9 cellular contexts compared by ENCODE assay signal in genomic region chr6:56713285-56713684, GRCh38.
DNase-seq lines count a peak whose midpoint lies in the region; FAIRE-seq and TF ChIP-seq lines count a peak whose summit lies in the region.
"Had no signal": no experiment of that assay in that cellular context is flagged by ENCODE, and none has a peak within 500 bp of the region (broad histone marks: within the 10 kb centered on the region; RNA-seq: fewer than 3 reads in every experiment).

No MANE protein-coding gene starts in this region.

- H3K4me1 Mint-ChIP-seq in type B pancreatic cell (ENCODE audit: unreplicated experiment) = peaks cover 20% of the 10 kb centered on the region

- FAIRE-seq in keratinocyte (lab: Jason Lieb, UNC) = peak; percentile 99

- peaks cover 37% of the 10 kb centered on the region for H3K4me1 ChIP-seq in keratinocyte (ENCODE audit: control insufficient read depth, extremely low read depth, insufficient read depth, low read length)

- no peak for TF ChIP-seq CTCF in keratinocyte (optimal IDR thresholded peaks at IDR 0.05 in 1 of 3, IDR thresholded peaks at IDR 0.05 in 1 of 3, conservative IDR thresholded peaks at IDR 0.05 in 1 of 3; ENCODE audit: extremely low read depth in 1 of 3, insufficient read depth in 2 of 3, low read length in 3 of 3)
- no peak for TF ChIP-seq CTCF in type B pancreatic cell (conservative IDR thresholded peaks at IDR 0.05)

- H3K27ac Mint-ChIP-seq in type B pancreatic cell = peak overlapping the region; percentile 62
- H3K27ac Mint-ChIP-seq: dendritic cell treated with granulocyte-macrophage colony-stimulating factor and Interleukin-4, amounts not matched to agents 40 ng/mL and 50 ng/mL, for 4 days had no signal

- no peak overlapping the region for H3K9ac ChIP-seq in keratinocyte (ENCODE audit: control insufficient read depth, extremely low read depth, insufficient read depth, low read length)

- no peak overlapping the region for H3K27ac ChIP-seq in keratinocyte (ENCODE audit: control insufficient read depth, insufficient read depth, low read length)
- H3K27ac ChIP-seq: ovary had no signal

- H3K4me2 ChIP-seq in keratinocyte (ENCODE audit: control insufficient read depth, extremely low read depth, insufficient read depth, low read depth, low read length) = peak overlapping the region; percentile 72

- no peaks in the 10 kb centered on the region for H3K36me3 ChIP-seq in keratinocyte (ENCODE audit: control insufficient read depth in 2 of 2, extremely low read depth in 1 of 2, insufficient read depth in 2 of 2, low read length in 2 of 2)
- H3K36me3 ChIP-seq: ovary had no signal

- peaks cover under 1% of the 10 kb centered on the region for H3K36me3 Mint-ChIP-seq in type B pancreatic cell

- no peak overlapping the region for H3K4me3 Mint-ChIP-seq in type B pancreatic cell
- H3K4me3 Mint-ChIP-seq: dendritic cell treated with granulocyte-macrophage colony-stimulating factor and Interleukin-4, amounts not matched to agents 40 ng/mL and 50 ng/mL, for 4 days had no signal

- H3K27me3 ChIP-seq in keratinocyte (ENCODE audit: control insufficient read depth, extremely low read depth, insufficient read depth, low read length) = no peaks in the 10 kb centered on the region
- H3K27me3 ChIP-seq: ovary had no signal

- H3K79me2 ChIP-seq in keratinocyte (ENCODE audit: control insufficient read depth, insufficient read depth, low read length) = no peaks in the 10 kb centered on the region

- peak overlapping the region in 1 of 3 experiments; percentile 26 for H3K4me3 ChIP-seq in keratinocyte (ENCODE audit: control insufficient read depth in 2 of 3, extremely low read depth in 1 of 3, insufficient read depth in 2 of 3, low read depth in 1 of 3, low read length in 3 of 3)
- H3K4me3 ChIP-seq: ovary had no signal

- H3K9me3 ChIP-seq in keratinocyte (ENCODE audit: control insufficient read depth, low read depth, low read length) = no peaks in the 10 kb centered on the region
- H3K9me3 ChIP-seq: ovary had no signal

- H4K20me1 ChIP-seq in keratinocyte (ENCODE audit: control insufficient read depth, extremely low read depth, insufficient read depth, low read length) = no peaks in the 10 kb centered on the region

- dilution Hi-C loops in keratinocyte (cut with MboI; ENCODE audit: extremely low pct_ligation_motif_present, low sequenced_read_pairs) = no loop called here

- peak; percentile 68 for DNase-seq in HK-2 (ENCODE audit: unreplicated experiment)
- DNase-seq in astrocyte of the hippocampus (ENCODE audit: low read depth, low spot score) = peak; percentile 90
- DNase-seq in keratinocyte (ENCODE audit: low read depth, low spot score) = peak; percentile 49
- no peak for DNase-seq in type B pancreatic cell (ENCODE audit: extremely low spot score, unreplicated experiment)
- DNase-seq in NCI-H2029 (lab: John Stamatoyannopoulos, UW) = no peak
- DNase-seq in activated CD8-positive, alpha-beta memory T cell treated with anti-CD3 and anti-CD28 coated beads, Interleukin-2, amount 50 U/mL, for 48 hours = no peak
- no peak for DNase-seq in stimulated activated CD4-positive, alpha-beta T cell treated with anti-CD3 and anti-CD28 coated beads, Interleukin-15, amount 100 ng/mL, for 24 hours

- H2AFZ ChIP-seq in keratinocyte (ENCODE audit: control insufficient read depth, low read length) = peak overlapping the region; percentile 50

- H3K9me1 ChIP-seq in keratinocyte (ENCODE audit: control insufficient read depth, extremely low read depth, insufficient read depth, low read length) = peaks cover 2% of the 10 kb centered on the region

- H3K9me3 Mint-ChIP-seq in type B pancreatic cell = peaks cover under 1% of the 10 kb centered on the region
- H3K9me3 Mint-ChIP-seq: dendritic cell treated with granulocyte-macrophage colony-stimulating factor and Interleukin-4, amounts not matched to agents 40 ng/mL and 50 ng/mL, for 4 days had no signal

- no peaks in the 10 kb centered on the region for H3K27me3 Mint-ChIP-seq in type B pancreatic cell
- H3K27me3 Mint-ChIP-seq: dendritic cell treated with granulocyte-macrophage colony-stimulating factor and Interleukin-4, amounts not matched to agents 40 ng/mL and 50 ng/mL, for 4 days had no signal

Comparison
In these comparisons a context has a peak if more than half of its experiments do, and no peak if none do; other contexts are left out.
1. DNase-seq: peak in HK-2 (single experiment), astrocyte of the hippocampus (single experiment) and keratinocyte (single experiment); none in type B pancreatic cell (single experiment), NCI-H2029 (single experiment), activated CD8-positive, alpha-beta memory T cell treated with anti-CD3 and anti-CD28 coated beads, Interleukin-2, amount 50 U/mL, for 48 hours (single experiment) and stimulated activated CD4-positive, alpha-beta T cell treated with anti-CD3 and anti-CD28 coated beads, Interleukin-15, amount 100 ng/mL, for 24 hours (single experiment).